8 cellular contexts compared by ENCODE assay signal in the genomic region with DNA sequence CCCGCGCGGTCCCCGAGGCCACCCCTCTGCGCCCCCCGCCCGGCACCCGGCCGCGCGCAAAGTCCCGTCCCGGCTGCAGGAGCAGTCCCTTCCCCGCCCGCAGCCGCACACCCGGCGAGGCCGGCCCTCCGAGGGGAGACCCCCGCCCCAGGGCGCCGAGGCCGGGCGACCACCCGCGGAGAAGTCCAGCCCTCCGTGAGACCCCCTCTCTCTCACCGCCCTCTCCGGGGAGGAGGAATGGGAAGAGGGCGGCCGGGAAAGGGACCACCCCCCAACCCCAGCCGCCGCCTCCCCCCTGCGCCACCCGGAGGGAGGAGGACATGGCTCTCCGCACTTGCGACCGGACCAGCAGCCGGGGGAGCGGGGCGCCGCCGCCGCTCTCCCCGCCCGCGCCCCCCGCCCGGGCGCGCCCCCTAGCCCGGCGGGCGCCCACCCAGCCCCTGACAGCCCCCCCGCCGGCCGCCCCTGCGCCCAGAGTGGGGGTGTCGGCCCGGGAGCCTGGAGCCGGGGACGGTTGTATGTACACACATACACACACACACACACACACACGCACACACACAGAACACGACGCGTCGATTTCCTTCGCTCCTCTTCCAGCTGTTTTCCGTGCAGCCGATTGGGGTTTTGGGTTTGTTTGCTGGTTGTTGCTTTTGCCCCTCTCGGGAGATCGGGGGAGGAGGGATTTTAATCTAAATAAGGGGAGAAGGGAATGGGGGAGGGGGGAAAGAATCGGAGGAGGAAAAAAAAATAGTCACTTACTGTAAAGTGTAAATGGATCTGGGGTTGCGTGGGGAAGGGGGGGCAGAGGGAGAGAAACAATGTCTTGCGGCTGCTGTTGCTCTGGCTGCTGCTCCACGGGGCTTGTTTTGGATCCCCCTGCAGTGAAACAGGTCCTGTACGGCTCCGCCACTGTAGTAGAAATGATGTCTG. TPM values are rescaled to one million over a fixed set of nuclear protein-coding genes. Genes with fewer than 3 reads are reported as not detected.
A peak's percentile ranks its signal among the peaks of the same experiment; 100 is the strongest.
DNase-seq lines count a peak whose midpoint lies in the region; ATAC-seq, FAIRE-seq and TF ChIP-seq lines count a peak whose summit lies in the region.

Gene ATXN1, minus strand, starts transcription at position 925 of the 933 bp plus-strand sequence.

- no peak for TF ChIP-seq CTCF in brain (conservative IDR thresholded peaks at IDR 0.05)
- TF ChIP-seq CTCF in sigmoid colon (IDR thresholded peaks at IDR 0.05): no peak

- peaks cover 50% of the 10 kb centered on the region for H3K27me3 ChIP-seq in iPS-18a (ENCODE audit: control insufficient read depth, insufficient read depth, low read length)
- H3K27me3 ChIP-seq in sigmoid colon: no peaks in the 10 kb centered on the region

- intact Hi-C loops in sigmoid colon (cut with DNase I): loop anchor here (5.0 to 10.0 kb wide), 3 partner anchors 356 to 946 kb away; partner anchors contain the start of gene NUP153

- peak; percentile 30 for DNase-seq in GM12891 (ENCODE audit: insufficient read length, low spot score)
- peak; percentile 46 for DNase-seq in T-helper 9 cell
- peak; percentile 85 for DNase-seq in sigmoid colon
- DNase-seq in T1000 (lab: John Stamatoyannopoulos, UW): no peak
- DNase-seq in EL: no peak

- TF ChIP-seq POLR2A in GM12891 (IDR thresholded peaks at IDR 0.05; ENCODE audit: low read depth, low read length): peak; percentile 63; the same call in 1 of the 2 replicates
- TF ChIP-seq POLR2A in sigmoid colon (IDR thresholded peaks at IDR 0.05): peak; percentile 75

- TF ChIP-seq EP300 in sigmoid colon (IDR thresholded peaks at IDR 0.05): no peak

- peak; percentile 1 for ATAC-seq in HG03175 (IDR thresholded peaks at IDR 0.05; ENCODE audit: unreplicated experiment)

- peak within 1 kb of the TSS; percentile 96 to 100 (median 97) for H3K4me3 Mint-ChIP-seq in brain

- H3K4me1 Mint-ChIP-seq in brain: peaks cover 68% of the 10 kb centered on the region

- H3K27me3 Mint-ChIP-seq in brain: peaks cover 24% of the 10 kb centered on the region

- H3K4me1 ChIP-seq in iPS-18a (ENCODE audit: control insufficient read depth, low read depth, low read length) (peaks cover 15% of the 10 kb centered on the region), sigmoid colon (peaks cover 0 to 58% (median 45%) of the 10 kb centered on the region in 4 donors)

- FAIRE-seq in GM12891 (lab: Jason Lieb, UNC): peak; percentile 35

- peak within 1 kb of the TSS; percentile 58 for H3K9ac ChIP-seq in iPS-18a (ENCODE audit: low read length)

- H3K27ac Mint-ChIP-seq in brain: peak within 1 kb of the TSS; percentile 95 to 99 (median 99)

- peak within 1 kb of the TSS; percentile 88 for H3K4me3 ChIP-seq in iPS-18a (ENCODE audit: low read length)
- H3K4me3 ChIP-seq in sigmoid colon: peak within 1 kb of the TSS; percentile 80 to 96 (median 84)

- no peaks in the 10 kb centered on the region for H3K36me3 ChIP-seq in iPS-18a (ENCODE audit: control insufficient read depth, low read depth, low read length)
- no peaks in the 10 kb centered on the region for H3K36me3 ChIP-seq in sigmoid colon

- H3K27ac ChIP-seq in iPS-18a (ENCODE audit: low read length) (no peak within 1 kb of the TSS), sigmoid colon (peak within 1 kb of the TSS; percentile 97 to 99 (median 98))

- H3K9me3 ChIP-seq in iPS-18a (ENCODE audit: control insufficient read depth, low read depth, low read length) (no peaks in the 10 kb centered on the region), sigmoid colon (no peaks in the 10 kb centered on the region)

- no peaks in the 10 kb centered on the region for H3K36me3 Mint-ChIP-seq in brain

- peaks cover 0 to 3% (median 0%) of the 10 kb centered on the region in 5 experiments for H3K9me3 Mint-ChIP-seq in brain

- WGBS in sigmoid colon, 2 donors: 1% methylated on average over 78 to 79 of the region's 79 CpGs

TF ChIP-seq in GM12891, 5 proteins besides CTCF, POLR2A, EP300 and RAD21:
- peak; percentile 53; the same call in 1 of the 2 replicates for TF ChIP-seq TAF1 (IDR thresholded peaks at IDR 0.05; ENCODE audit: low read depth, low read length)
- no peak for TF ChIP-seq PAX5 (IDR thresholded peaks at IDR 0.05; ENCODE audit: insufficient read depth, low read length, severe bottlenecking)

RNA-seq across cellular contexts. Expression of gene ATXN1, which starts in this region (rescaled TPM):
- 14.3 TPM for polyA plus RNA-seq in GM12891 (2012; ENCODE audit: low read depth, missing spikeins)
- 4.5 TPM for polyA plus RNA-seq in brain (ENCODE audit: insufficient read depth, low read depth, low replicate concordance)
- total RNA-seq in sigmoid colon: 10 to 100 TPM; 37.7 to 95.3 (median 59.9) TPM
- polyA plus RNA-seq in sigmoid colon: 1 to 10 TPM; 4.8 to 8.6 (median 7.2) TPM

Comparison
In these comparisons a context has a peak if more than half of its experiments do, and no peak if none do; other contexts are left out.
1. DNase-seq: peak in GM12891 (single experiment), T-helper 9 cell (single experiment) and sigmoid colon (single experiment); none in T1000 (single experiment) and EL (single experiment).